In the genomic region with DNA sequence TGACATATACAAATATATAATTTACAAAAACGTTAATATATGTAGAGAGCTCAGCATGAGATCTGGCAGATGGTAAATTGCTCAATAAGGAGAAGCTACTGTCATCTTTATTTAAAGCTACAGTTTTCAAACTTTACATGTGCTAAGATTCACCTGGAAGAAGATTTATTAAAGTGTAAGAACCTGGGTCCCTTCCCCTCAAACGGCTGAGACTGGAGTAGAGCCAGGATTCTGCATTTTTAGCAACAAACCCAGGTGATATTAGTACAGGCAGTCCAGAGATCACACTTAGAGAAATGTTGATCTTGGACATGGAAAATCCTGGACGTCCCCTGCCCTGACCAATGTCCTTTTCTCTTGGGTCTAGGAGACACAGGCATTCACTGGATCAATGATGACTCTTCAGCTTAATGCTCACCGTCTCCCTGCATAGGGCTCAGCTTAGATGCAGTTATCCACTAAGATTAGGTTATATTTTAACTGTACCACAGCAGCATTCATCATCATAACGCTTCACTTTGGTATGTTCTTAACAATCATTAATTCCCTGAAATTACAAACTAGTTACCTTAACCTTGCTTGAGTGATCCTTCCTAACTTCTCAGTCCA, we compare ENCODE assay signal across 1 cellular context.
A peak's percentile ranks its signal among the peaks of the same experiment; 100 is the strongest.
TF ChIP-seq lines count a peak whose summit lies in the region.

No MANE protein-coding gene starts in this region.

TF ChIP-seq in HepG2, 621 proteins besides CTCF, POLR2A, EP300 and RAD21 (continued from another document and continues in another):
- TF ChIP-seq, protein P1, sequence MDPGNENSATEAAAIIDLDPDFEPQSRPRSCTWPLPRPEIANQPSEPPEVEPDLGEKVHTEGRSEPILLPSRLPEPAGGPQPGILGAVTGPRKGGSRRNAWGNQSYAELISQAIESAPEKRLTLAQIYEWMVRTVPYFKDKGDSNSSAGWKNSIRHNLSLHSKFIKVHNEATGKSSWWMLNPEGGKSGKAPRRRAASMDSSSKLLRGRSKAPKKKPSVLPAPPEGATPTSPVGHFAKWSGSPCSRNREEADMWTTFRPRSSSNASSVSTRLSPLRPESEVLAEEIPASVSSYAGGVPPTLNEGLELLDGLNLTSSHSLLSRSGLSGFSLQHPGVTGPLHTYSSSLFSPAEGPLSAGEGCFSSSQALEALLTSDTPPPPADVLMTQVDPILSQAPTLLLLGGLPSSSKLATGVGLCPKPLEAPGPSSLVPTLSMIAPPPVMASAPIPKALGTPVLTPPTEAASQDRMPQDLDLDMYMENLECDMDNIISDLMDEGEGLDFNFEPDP (CRISPR knock-in tag; conservative IDR thresholded peaks at IDR 0.05) = no peak
- no peak; the same call in 1 of the 2 replicates for TF ChIP-seq PPARG (CRISPR knock-in tag; conservative IDR thresholded peaks at IDR 0.05)
- 0 out of 2 replicates have a peak, but pooled peaks have one; percentile 29 for TF ChIP-seq PAX8 (CRISPR knock-in tag; IDR thresholded peaks at IDR 0.05; ENCODE audit: borderline replicate concordance)
- TF ChIP-seq RXRA (CRISPR knock-in tag; IDR thresholded peaks at IDR 0.05) = no peak
- TF ChIP-seq, protein P2, sequence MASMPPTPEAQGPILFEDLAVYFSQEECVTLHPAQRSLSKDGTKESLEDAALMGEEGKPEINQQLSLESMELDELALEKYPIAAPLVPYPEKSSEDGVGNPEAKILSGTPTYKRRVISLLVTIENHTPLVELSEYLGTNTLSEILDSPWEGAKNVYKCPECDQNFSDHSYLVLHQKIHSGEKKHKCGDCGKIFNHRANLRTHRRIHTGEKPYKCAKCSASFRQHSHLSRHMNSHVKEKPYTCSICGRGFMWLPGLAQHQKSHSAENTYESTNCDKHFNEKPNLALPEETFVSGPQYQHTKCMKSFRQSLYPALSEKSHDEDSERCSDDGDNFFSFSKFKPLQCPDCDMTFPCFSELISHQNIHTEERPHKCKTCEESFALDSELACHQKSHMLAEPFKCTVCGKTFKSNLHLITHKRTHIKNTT (CRISPR knock-in tag; IDR thresholded peaks at IDR 0.05) = no peak
- no peak for TF ChIP-seq ZNF230 (CRISPR knock-in tag; IDR thresholded peaks at IDR 0.05)
- no peak for TF ChIP-seq ZBTB21 (CRISPR knock-in tag; IDR thresholded peaks at IDR 0.05)
- TF ChIP-seq ZNF136 (CRISPR knock-in tag; IDR thresholded peaks at IDR 0.05; ENCODE audit: low read depth) = no peak; the same call in 1 of the 2 replicates
- TF ChIP-seq, protein P3, sequence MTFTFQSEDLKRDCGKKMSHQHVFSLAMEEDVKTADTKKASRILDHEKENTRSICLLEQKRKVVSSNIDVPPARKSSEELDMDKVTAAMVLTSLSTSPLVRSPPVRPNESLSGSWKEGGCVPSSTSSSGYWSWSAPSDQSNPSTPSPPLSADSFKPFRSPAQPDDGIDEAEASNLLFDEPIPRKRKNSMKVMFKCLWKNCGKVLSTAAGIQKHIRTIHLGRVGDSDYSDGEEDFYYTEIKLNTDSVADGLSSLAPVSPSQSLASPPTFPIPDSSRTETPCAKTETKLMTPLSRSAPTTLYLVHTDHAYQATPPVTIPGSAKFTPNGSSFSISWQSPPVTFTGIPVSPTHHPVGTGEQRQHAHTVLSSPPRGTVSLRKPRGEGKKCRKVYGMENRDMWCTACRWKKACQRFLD (CRISPR knock-in tag; IDR thresholded peaks at IDR 0.05; ENCODE audit: borderline replicate concordance) = no peak
- TF ChIP-seq, protein P4, sequence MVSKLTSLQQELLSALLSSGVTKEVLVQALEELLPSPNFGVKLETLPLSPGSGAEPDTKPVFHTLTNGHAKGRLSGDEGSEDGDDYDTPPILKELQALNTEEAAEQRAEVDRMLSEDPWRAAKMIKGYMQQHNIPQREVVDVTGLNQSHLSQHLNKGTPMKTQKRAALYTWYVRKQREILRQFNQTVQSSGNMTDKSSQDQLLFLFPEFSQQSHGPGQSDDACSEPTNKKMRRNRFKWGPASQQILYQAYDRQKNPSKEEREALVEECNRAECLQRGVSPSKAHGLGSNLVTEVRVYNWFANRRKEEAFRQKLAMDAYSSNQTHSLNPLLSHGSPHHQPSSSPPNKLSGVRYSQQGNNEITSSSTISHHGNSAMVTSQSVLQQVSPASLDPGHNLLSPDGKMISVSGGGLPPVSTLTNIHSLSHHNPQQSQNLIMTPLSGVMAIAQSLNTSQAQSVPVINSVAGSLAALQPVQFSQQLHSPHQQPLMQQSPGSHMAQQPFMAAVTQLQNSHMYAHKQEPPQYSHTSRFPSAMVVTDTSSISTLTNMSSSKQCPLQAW (CRISPR knock-in tag; IDR thresholded peaks at IDR 0.05) = peak; percentile 44; the same call in 1 of the 2 replicates
- TF ChIP-seq SP2 (CRISPR knock-in tag; IDR thresholded peaks at IDR 0.05) = no peak
- peak; percentile 77 for TF ChIP-seq ZMYM3 (CRISPR knock-in tag; IDR thresholded peaks at IDR 0.05)
- no peak for TF ChIP-seq THAP7 (CRISPR knock-in tag; IDR thresholded peaks at IDR 0.05)
- no peak for TF ChIP-seq EHMT2 (IDR thresholded peaks at IDR 0.05; ENCODE audit: borderline replicate concordance, low read depth, low read length)
- no peak for TF ChIP-seq ZHX1 (CRISPR knock-in tag; IDR thresholded peaks at IDR 0.05; ENCODE audit: low read depth)
- TF ChIP-seq HOXA3 (CRISPR knock-in tag; IDR thresholded peaks at IDR 0.05) = peak; percentile 55; the same call in 1 of the 2 replicates
- TF ChIP-seq SMAD9 (CRISPR knock-in tag; IDR thresholded peaks at IDR 0.05) = no peak
- TF ChIP-seq ZNF781 (CRISPR knock-in tag; IDR thresholded peaks at IDR 0.05; ENCODE audit: borderline replicate concordance, not compliant biosample characterization) = peak; percentile 28
- TF ChIP-seq, protein P5, sequence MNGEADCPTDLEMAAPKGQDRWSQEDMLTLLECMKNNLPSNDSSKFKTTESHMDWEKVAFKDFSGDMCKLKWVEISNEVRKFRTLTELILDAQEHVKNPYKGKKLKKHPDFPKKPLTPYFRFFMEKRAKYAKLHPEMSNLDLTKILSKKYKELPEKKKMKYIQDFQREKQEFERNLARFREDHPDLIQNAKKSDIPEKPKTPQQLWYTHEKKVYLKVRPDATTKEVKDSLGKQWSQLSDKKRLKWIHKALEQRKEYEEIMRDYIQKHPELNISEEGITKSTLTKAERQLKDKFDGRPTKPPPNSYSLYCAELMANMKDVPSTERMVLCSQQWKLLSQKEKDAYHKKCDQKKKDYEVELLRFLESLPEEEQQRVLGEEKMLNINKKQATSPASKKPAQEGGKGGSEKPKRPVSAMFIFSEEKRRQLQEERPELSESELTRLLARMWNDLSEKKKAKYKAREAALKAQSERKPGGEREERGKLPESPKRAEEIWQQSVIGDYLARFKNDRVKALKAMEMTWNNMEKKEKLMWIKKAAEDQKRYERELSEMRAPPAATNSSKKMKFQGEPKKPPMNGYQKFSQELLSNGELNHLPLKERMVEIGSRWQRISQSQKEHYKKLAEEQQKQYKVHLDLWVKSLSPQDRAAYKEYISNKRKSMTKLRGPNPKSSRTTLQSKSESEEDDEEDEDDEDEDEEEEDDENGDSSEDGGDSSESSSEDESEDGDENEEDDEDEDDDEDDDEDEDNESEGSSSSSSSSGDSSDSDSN (CRISPR knock-in tag; IDR thresholded peaks at IDR 0.05) = 0 out of 2 replicates have a peak, but pooled peaks have one; percentile 29
- TF ChIP-seq YEATS2 (CRISPR knock-in tag; IDR thresholded peaks at IDR 0.05; ENCODE audit: borderline replicate concordance) = peak; percentile 12; the same call in 1 of the 2 replicates
- TF ChIP-seq ZNF619 (CRISPR knock-in tag; IDR thresholded peaks at IDR 0.05) = no peak
- TF ChIP-seq GLI4 (CRISPR knock-in tag; IDR thresholded peaks at IDR 0.05; ENCODE audit: borderline replicate concordance) = no peak
- peak; percentile 33 for TF ChIP-seq ASH2L (IDR thresholded peaks at IDR 0.05; ENCODE audit: insufficient read length, low read depth, low read length)
- peak; percentile 58; the same call in 1 of the 2 replicates for TF ChIP-seq ESRRA (CRISPR knock-in tag; IDR thresholded peaks at IDR 0.05; ENCODE audit: low read depth)
- TF ChIP-seq SMAD3 (CRISPR knock-in tag; IDR thresholded peaks at IDR 0.05) = 0 out of 2 replicates have a peak, but pooled peaks have one; percentile 4
- no peak for TF ChIP-seq ZSCAN12 (CRISPR knock-in tag; IDR thresholded peaks at IDR 0.05)
- TF ChIP-seq, protein P6, sequence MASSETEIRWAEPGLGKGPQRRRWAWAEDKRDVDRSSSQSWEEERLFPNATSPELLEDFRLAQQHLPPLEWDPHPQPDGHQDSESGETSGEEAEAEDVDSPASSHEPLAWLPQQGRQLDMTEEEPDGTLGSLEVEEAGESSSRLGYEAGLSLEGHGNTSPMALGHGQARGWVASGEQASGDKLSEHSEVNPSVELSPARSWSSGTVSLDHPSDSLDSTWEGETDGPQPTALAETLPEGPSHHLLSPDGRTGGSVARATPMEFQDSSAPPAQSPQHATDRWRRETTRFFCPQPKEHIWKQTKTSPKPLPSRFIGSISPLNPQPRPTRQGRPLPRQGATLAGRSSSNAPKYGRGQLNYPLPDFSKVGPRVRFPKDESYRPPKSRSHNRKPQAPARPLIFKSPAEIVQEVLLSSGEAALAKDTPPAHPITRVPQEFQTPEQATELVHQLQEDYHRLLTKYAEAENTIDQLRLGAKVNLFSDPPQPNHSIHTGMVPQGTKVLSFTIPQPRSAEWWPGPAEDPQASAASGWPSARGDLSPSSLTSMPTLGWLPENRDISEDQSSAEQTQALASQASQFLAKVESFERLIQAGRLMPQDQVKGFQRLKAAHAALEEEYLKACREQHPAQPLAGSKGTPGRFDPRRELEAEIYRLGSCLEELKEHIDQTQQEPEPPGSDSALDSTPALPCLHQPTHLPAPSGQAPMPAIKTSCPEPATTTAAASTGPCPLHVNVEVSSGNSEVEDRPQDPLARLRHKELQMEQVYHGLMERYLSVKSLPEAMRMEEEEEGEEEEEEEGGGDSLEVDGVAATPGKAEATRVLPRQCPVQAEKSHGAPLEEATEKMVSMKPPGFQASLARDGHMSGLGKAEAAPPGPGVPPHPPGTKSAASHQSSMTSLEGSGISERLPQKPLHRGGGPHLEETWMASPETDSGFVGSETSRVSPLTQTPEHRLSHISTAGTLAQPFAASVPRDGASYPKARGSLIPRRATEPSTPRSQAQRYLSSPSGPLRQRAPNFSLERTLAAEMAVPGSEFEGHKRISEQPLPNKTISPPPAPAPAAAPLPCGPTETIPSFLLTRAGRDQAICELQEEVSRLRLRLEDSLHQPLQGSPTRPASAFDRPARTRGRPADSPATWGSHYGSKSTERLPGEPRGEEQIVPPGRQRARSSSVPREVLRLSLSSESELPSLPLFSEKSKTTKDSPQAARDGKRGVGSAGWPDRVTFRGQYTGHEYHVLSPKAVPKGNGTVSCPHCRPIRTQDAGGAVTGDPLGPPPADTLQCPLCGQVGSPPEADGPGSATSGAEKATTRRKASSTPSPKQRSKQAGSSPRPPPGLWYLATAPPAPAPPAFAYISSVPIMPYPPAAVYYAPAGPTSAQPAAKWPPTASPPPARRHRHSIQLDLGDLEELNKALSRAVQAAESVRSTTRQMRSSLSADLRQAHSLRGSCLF (CRISPR knock-in tag; IDR thresholded peaks at IDR 0.05; ENCODE audit: borderline replicate concordance) = no peak
- TF ChIP-seq TBL1XR1 (IDR thresholded peaks at IDR 0.05; ENCODE audit: borderline replicate concordance, low read length, partially characterized antibody) = no peak
- TF ChIP-seq, protein P7, sequence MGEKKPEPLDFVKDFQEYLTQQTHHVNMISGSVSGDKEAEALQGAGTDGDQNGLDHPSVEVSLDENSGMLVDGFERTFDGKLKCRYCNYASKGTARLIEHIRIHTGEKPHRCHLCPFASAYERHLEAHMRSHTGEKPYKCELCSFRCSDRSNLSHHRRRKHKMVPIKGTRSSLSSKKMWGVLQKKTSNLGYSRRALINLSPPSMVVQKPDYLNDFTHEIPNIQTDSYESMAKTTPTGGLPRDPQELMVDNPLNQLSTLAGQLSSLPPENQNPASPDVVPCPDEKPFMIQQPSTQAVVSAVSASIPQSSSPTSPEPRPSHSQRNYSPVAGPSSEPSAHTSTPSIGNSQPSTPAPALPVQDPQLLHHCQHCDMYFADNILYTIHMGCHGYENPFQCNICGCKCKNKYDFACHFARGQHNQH (CRISPR knock-in tag; IDR thresholded peaks at IDR 0.05) = 0 out of 2 replicates have a peak, but pooled peaks have one; percentile 36
- no peak for TF ChIP-seq PLRG1 (conservative IDR thresholded peaks at IDR 0.05)
- no peak for TF ChIP-seq MBNL3 (CRISPR knock-in tag; conservative IDR thresholded peaks at IDR 0.05)
- no peak for TF ChIP-seq ZKSCAN8 (CRISPR knock-in tag; IDR thresholded peaks at IDR 0.05; ENCODE audit: borderline replicate concordance)
- TF ChIP-seq ZNF629 (CRISPR knock-in tag; conservative IDR thresholded peaks at IDR 0.05) = no peak
- TF ChIP-seq FOXO1 (CRISPR knock-in tag; IDR thresholded peaks at IDR 0.05) = peak; percentile 59; the same call in 1 of the 2 replicates
- TF ChIP-seq ZNF121 (CRISPR knock-in tag; IDR thresholded peaks at IDR 0.05) = no peak
- TF ChIP-seq ZBTB7A (CRISPR knock-in tag; IDR thresholded peaks at IDR 0.05) = no peak
- TF ChIP-seq ZSCAN31 (CRISPR knock-in tag; IDR thresholded peaks at IDR 0.05; ENCODE audit: low read depth) = 0 out of 2 replicates have a peak, but pooled peaks have one; percentile 61
- TF ChIP-seq STAT5B (CRISPR knock-in tag; IDR thresholded peaks at IDR 0.05) = no peak
- no peak; the same call in 1 of the 2 replicates for TF ChIP-seq ETV5 (CRISPR knock-in tag; IDR thresholded peaks at IDR 0.05; ENCODE audit: borderline replicate concordance)
- no peak for TF ChIP-seq CBX2 (IDR thresholded peaks at IDR 0.05; ENCODE audit: low read depth, low read length)
- TF ChIP-seq CBX2 (CRISPR knock-in tag; IDR thresholded peaks at IDR 0.05; ENCODE audit: low read depth) = no peak
- no peak for TF ChIP-seq MXD3 (CRISPR knock-in tag; IDR thresholded peaks at IDR 0.05)
- no peak for TF ChIP-seq TCF7L2 (IDR thresholded peaks at IDR 0.05; ENCODE audit: low read depth, low read length)
